ENCODE assay signal across 9 cellular contexts in genomic region chr11:113896156-113896879, GRCh38. TPM values are rescaled to one million over a fixed set of nuclear protein-coding genes. Genes with fewer than 3 reads are reported as not detected.
A peak's percentile ranks its signal among the peaks of the same experiment; 100 is the strongest.
DNase-seq lines count a peak whose midpoint lies in the region; ATAC-seq, FAIRE-seq and TF ChIP-seq lines count a peak whose summit lies in the region.
"Had no signal": no experiment of that assay in that cellular context is flagged by ENCODE, and none has a peak within 500 bp of the region (broad histone marks: within the 10 kb centered on the region; RNA-seq: fewer than 3 reads in every experiment).

No MANE protein-coding gene starts in this region.

- DNase-seq in EL: peak; percentile 23
- DNase-seq in OCI-LY7 (ENCODE audit: low spot score): peak; percentile 48
- no peak for DNase-seq in astrocyte (ENCODE audit: low read depth)
- DNase-seq in iPS-NIHi11 (ENCODE audit: low spot score): peak; percentile 54
- peak; percentile 6 for DNase-seq in stimulated activated CD4-positive, alpha-beta T cell treated with anti-CD3 and anti-CD28 coated beads, Interleukin-1b, Interleukin-23, amount 100 ng/mL, for 48 hours
- no peak for DNase-seq in effector memory CD4-positive, alpha-beta T cell

- peaks cover 2% of the 10 kb centered on the region for H3K4me1 Mint-ChIP-seq in astrocyte (ENCODE audit: low read depth, unreplicated experiment)

- H4K20me1 ChIP-seq in OCI-LY7 (ENCODE audit: insufficient read depth, low read length) (no peaks in the 10 kb centered on the region), astrocyte (ENCODE audit: insufficient read depth, low read length) (no peaks in the 10 kb centered on the region)

- peaks cover 2% of the 10 kb centered on the region for H3K27me3 ChIP-seq in astrocyte (ENCODE audit: insufficient read depth, low read length)
- H3K27me3 ChIP-seq in effector memory CD4-positive, alpha-beta T cell (replicated peaks; ENCODE audit: control insufficient read depth, insufficient read depth, low read length, poor library complexity, severe bottlenecking): no peaks in the 10 kb centered on the region
- H3K27me3 ChIP-seq: SJSA1 had no signal

- no peak overlapping the region for H3K4me2 ChIP-seq in OCI-LY7 (ENCODE audit: low read length)
- no peak overlapping the region for H3K4me2 ChIP-seq in astrocyte (ENCODE audit: low read length)

- FAIRE-seq in astrocyte (lab: Jason Lieb, UNC): no peak

- no peak overlapping the region for H3K27ac Mint-ChIP-seq in astrocyte (ENCODE audit: unreplicated experiment)

- no peak overlapping the region for H3K9ac ChIP-seq in astrocyte (ENCODE audit: low read length)

- intact Hi-C loops in OCI-LY7 (cut with micrococcal nuclease; ENCODE audit: unreplicated experiment): loop anchor here (1.0 to 2.0 kb wide), 3 partner anchors 98 to 365 kb away; no protein-coding TSS in a partner anchor

- H3K9me3 Mint-ChIP-seq in astrocyte (ENCODE audit: unreplicated experiment): no peaks in the 10 kb centered on the region

- H3K4me3 ChIP-seq in OCI-LY7 (ENCODE audit: low read depth, low read length, poor library complexity, severe bottlenecking) (no peak overlapping the region), astrocyte (ENCODE audit: insufficient read depth, low read depth, low read length) (no peak overlapping the region)
- H3K4me3 ChIP-seq in effector memory CD4-positive, alpha-beta T cell (ENCODE audit: insufficient read depth, low read depth, low read length, poor library complexity, severe bottlenecking): no peak overlapping the region
- H3K4me3 ChIP-seq: SJSA1 had no signal

- H3K9me3 ChIP-seq in OCI-LY7 (ENCODE audit: low read length) (no peaks in the 10 kb centered on the region), astrocyte (ENCODE audit: insufficient read depth, low read depth, low read length) (no peaks in the 10 kb centered on the region)
- H3K9me3 ChIP-seq in effector memory CD4-positive, alpha-beta T cell (ENCODE audit: control insufficient read depth, low read length): no peaks in the 10 kb centered on the region
- H3K9me3 ChIP-seq: SJSA1 had no signal

- peaks cover 2% of the 10 kb centered on the region for H3K27me3 Mint-ChIP-seq in astrocyte (ENCODE audit: low read depth, unreplicated experiment)

- H3K36me3 ChIP-seq in OCI-LY7 (ENCODE audit: insufficient read depth, low read length) (no peaks in the 10 kb centered on the region), astrocyte (ENCODE audit: insufficient read depth, low read length) (no peaks in the 10 kb centered on the region)
- H3K36me3 ChIP-seq in effector memory CD4-positive, alpha-beta T cell (ENCODE audit: control insufficient read depth, insufficient read depth, low read length): no peaks in the 10 kb centered on the region
- H3K36me3 ChIP-seq: SJSA1 had no signal

- ATAC-seq in HG02852 (IDR thresholded peaks at IDR 0.05; ENCODE audit: unreplicated experiment) (peak; percentile 45), GM21423 (IDR thresholded peaks at IDR 0.05; ENCODE audit: unreplicated experiment) (no peak)

- peak; percentile 92 for TF ChIP-seq CTCF in OCI-LY7 (conservative IDR thresholded peaks at IDR 0.05; ENCODE audit: low read length)
- peak; percentile 81 for TF ChIP-seq CTCF in astrocyte (IDR thresholded peaks at IDR 0.05; ENCODE audit: insufficient read depth, low read depth, low read length)

- no TSS peak for BruUV-seq in OCI-LY7 (replicated peaks; lab: Mats Ljungman, UMichigan)

- CTCF ChIA-PET in OCI-LY7 (lab: Charles Lee; ENCODE audit: unreplicated experiment): interaction anchor here (1.0 kb wide), 1 partner anchor 13 kb away, joined by 4 read pairs; no protein-coding TSS in a partner anchor

- H3K4me1 ChIP-seq in OCI-LY7 (ENCODE audit: insufficient read depth, low read length, poor library complexity, severe bottlenecking): no peaks in the 10 kb centered on the region
- no peaks in the 10 kb centered on the region for H3K4me1 ChIP-seq in astrocyte (ENCODE audit: insufficient read depth, low read length)
- H3K4me1 ChIP-seq in effector memory CD4-positive, alpha-beta T cell (ENCODE audit: control insufficient read depth, insufficient read depth, low read length, poor library complexity, severe bottlenecking): no peaks in the 10 kb centered on the region
- H3K4me1 ChIP-seq: SJSA1 had no signal

- H3K36me3 Mint-ChIP-seq in astrocyte (ENCODE audit: low read depth, unreplicated experiment): no peaks in the 10 kb centered on the region

- H2AFZ ChIP-seq in OCI-LY7 (ENCODE audit: low read length) (no peak overlapping the region), astrocyte (ENCODE audit: low read depth, low read length) (no peak overlapping the region)

- H3K79me2 ChIP-seq in OCI-LY7 (ENCODE audit: insufficient read depth, low read depth, low read length): no peaks in the 10 kb centered on the region
- H3K79me2 ChIP-seq in astrocyte (ENCODE audit: insufficient read depth, low read length): no peaks in the 10 kb centered on the region

- H3K27ac ChIP-seq in OCI-LY7 (ENCODE audit: low read depth, low read length, poor library complexity, severe bottlenecking) (no peak overlapping the region), astrocyte (ENCODE audit: low read depth, low read length) (no peak overlapping the region)
- H3K27ac ChIP-seq in effector memory CD4-positive, alpha-beta T cell (ENCODE audit: insufficient read depth, low read length, poor library complexity, severe bottlenecking): no peak overlapping the region
- H3K27ac ChIP-seq: SJSA1 had no signal

- H3K4me3 Mint-ChIP-seq in astrocyte (ENCODE audit: unreplicated experiment): no peak overlapping the region

- POLR2A ChIA-PET in OCI-LY7 (lab: Charles Lee): interaction anchor here (0.7 to 1.0 kb wide), 3 partner anchors 9 to 28 kb away, joined by 3 to 4 read pairs (median 4); no protein-coding TSS in a partner anchor

- H3K9me2 ChIP-seq in OCI-LY7 (ENCODE audit: insufficient read depth, low read length): no peaks in the 10 kb centered on the region

RNA-seq across cellular contexts. Expression of gene HTR3B, which starts 8.3 kb away (rescaled TPM):
- total RNA-seq in OCI-LY7 (2014; rRNA removed; shearing (Covaris generic)): not detected in 2 replicates
- not detected in 2 replicates for total RNA-seq in OCI-LY7 (2022)
- total RNA-seq in astrocyte: not detected in 2 replicates
- total RNA-seq: SJSA1 had no signal

RNA-seq across cellular contexts. Expression of gene USP28, which starts 20.9 kb away (rescaled TPM):
- total RNA-seq in OCI-LY7 (2014; rRNA removed; shearing (Covaris generic)): 26.8 and 36.8 TPM in 2 replicates
- total RNA-seq in OCI-LY7 (2022): 32.6 and 37.1 TPM in 2 replicates
- total RNA-seq in astrocyte: 35.0 and 39.3 TPM in 2 replicates

Comparison
In these comparisons a context has a peak if more than half of its experiments do, and no peak if none do; other contexts are left out.
1. DNase-seq: peak in EL (single experiment), OCI-LY7 (single experiment), iPS-NIHi11 (single experiment) and stimulated activated CD4-positive, alpha-beta T cell treated with anti-CD3 and anti-CD28 coated beads, Interleukin-1b, Interleukin-23, amount 100 ng/mL, for 48 hours (single experiment); none in astrocyte (single experiment) and effector memory CD4-positive, alpha-beta T cell (0 of 3).